ENCODE assay signal across 23 cellular contexts in the genomic region with DNA sequence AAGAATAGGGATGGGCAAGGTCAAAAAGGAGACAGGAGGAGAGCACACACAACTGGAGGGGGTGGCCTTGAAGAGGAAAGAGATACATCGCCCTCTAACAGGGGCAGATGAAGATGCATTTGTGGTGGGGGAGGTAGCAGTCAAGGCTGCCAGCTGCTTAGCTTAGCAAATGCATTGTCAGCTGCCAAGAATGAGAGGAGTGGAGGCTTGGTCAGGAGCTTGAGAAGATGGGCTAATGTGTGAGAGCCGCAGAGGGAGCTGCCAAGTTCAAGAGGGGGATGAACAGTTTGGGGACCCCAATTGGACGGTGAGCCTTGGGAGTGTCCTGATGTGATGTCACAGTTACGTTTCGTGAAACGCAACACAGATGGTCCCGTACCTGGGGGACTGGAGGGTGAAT.
DNase-seq lines count a peak whose midpoint lies in the region; ATAC-seq and TF ChIP-seq lines count a peak whose summit lies in the region.
"Had no signal": no experiment of that assay in that cellular context is flagged by ENCODE, and none has a peak within 500 bp of the region (broad histone marks: within the 10 kb centered on the region; RNA-seq: fewer than 3 reads in every experiment).

No MANE protein-coding gene starts in this region.

- no peak overlapping the region for H3K27ac ChIP-seq in MM.1S (ENCODE audit: low read length)
- H3K27ac ChIP-seq: BLaER1 treated with 17β-estradiol and CSF1 and Interleukin-3, amounts not matched to agents 10 nM and 100 nM; pancreas had no signal

- DNase-seq in NCI-H82 (lab: John Stamatoyannopoulos, UW) (peak; percentile 61), NCI-H82 treated with DMSO at 0.1 percent for 48 hours (lab: John Stamatoyannopoulos, UW; ENCODE audit: unreplicated experiment) (no peak), NCI-H446 treated with DMSO at 0.1 percent for 48 hours (lab: John Stamatoyannopoulos, UW) (peak; percentile 23), fibroblast of mammary gland (ENCODE audit: low read depth) (peak; percentile 28), MM.1S (no peak), ecto neural progenitor cell (ENCODE audit: low spot score) (no peak)
- DNase-seq: GDM1; glutamatergic neuron; KG1; mesenchymal stem cell; naive thymus-derived CD8-positive, alpha-beta T cell; NCI-H1092 treated with DMSO at 0.1 percent for 48 hours; NCI-H2029 treated with DMSO at 0.1 percent for 48 hours; NCI-H526 treated with DMSO at 0.1 percent for 48 hours; OCI-M1; pancreas; right cardiac atrium; SHP77; stimulated activated CD4-positive, alpha-beta T cell treated with anti-CD3 and anti-CD28 coated beads, Interleukin-15, amount 100 ng/mL, for 24 hours had no signal

- H3K9me3 ChIP-seq in MM.1S (replicated peaks; ENCODE audit: insufficient read depth, low read length): no peaks in the 10 kb centered on the region
- H3K9me3 ChIP-seq: BLaER1 treated with 17β-estradiol and CSF1 and Interleukin-3, amounts not matched to agents 10 nM and 100 nM; pancreas had no signal

- ATAC-seq in HG03521 (IDR thresholded peaks at IDR 0.05; ENCODE audit: unreplicated experiment): no peak
- ATAC-seq in GM21447 (IDR thresholded peaks at IDR 0.05; ENCODE audit: unreplicated experiment): no peak
- ATAC-seq: HCT116; naive thymus-derived CD8-positive, alpha-beta T cell; pancreas; right cardiac atrium had no signal

- no peaks in the 10 kb centered on the region for H3K36me3 ChIP-seq in MM.1S (replicated peaks; ENCODE audit: insufficient read depth, low read length)
- H3K36me3 ChIP-seq: BLaER1 treated with 17β-estradiol and CSF1 and Interleukin-3, amounts not matched to agents 10 nM and 100 nM; pancreas had no signal

- H3K9ac ChIP-seq in MM.1S (ENCODE audit: low read length): no peak overlapping the region
- H3K9ac ChIP-seq: BLaER1 treated with 17β-estradiol and CSF1 and Interleukin-3, amounts not matched to agents 10 nM and 100 nM had no signal

- no peaks in the 10 kb centered on the region for H3K27me3 ChIP-seq in MM.1S (replicated peaks; ENCODE audit: insufficient read depth, low read length)
- H3K27me3 ChIP-seq: BLaER1 treated with 17β-estradiol and CSF1 and Interleukin-3, amounts not matched to agents 10 nM and 100 nM; pancreas had no signal

- H3K4me2 ChIP-seq in MM.1S (ENCODE audit: low read depth, low read length): no peak overlapping the region
- H3K4me2 ChIP-seq: BLaER1 treated with 17β-estradiol and CSF1 and Interleukin-3, amounts not matched to agents 10 nM and 100 nM had no signal

- H3F3A ChIP-seq in MM.1S (ENCODE audit: insufficient read depth, low read length): no peaks in the 10 kb centered on the region

- H3K4me1 ChIP-seq in MM.1S (ENCODE audit: low read length): no peaks in the 10 kb centered on the region
- H3K4me1 ChIP-seq: BLaER1 treated with 17β-estradiol and CSF1 and Interleukin-3, amounts not matched to agents 10 nM and 100 nM; pancreas had no signal

- H3K4me3 ChIP-seq in fibroblast of mammary gland (ENCODE audit: control insufficient read depth, low read depth, low read length) (no peak overlapping the region), MM.1S (ENCODE audit: low read length) (no peak overlapping the region)
- H3K4me3 ChIP-seq: BLaER1 treated with 17β-estradiol and CSF1 and Interleukin-3, amounts not matched to agents 10 nM and 100 nM; pancreas had no signal

- H3K9me2 ChIP-seq in MM.1S (replicated peaks; ENCODE audit: insufficient read depth, low read length): no peaks in the 10 kb centered on the region

- no peak overlapping the region for H2AFZ ChIP-seq in MM.1S (ENCODE audit: low read length)

- no peaks in the 10 kb centered on the region for H4K20me1 ChIP-seq in MM.1S (ENCODE audit: insufficient read depth, low read length)
- H4K20me1 ChIP-seq: BLaER1 treated with 17β-estradiol and CSF1 and Interleukin-3, amounts not matched to agents 10 nM and 100 nM had no signal

- no peaks in the 10 kb centered on the region for H3K79me2 ChIP-seq in MM.1S (ENCODE audit: low read length)

- TF ChIP-seq CTCF in fibroblast of mammary gland (conservative IDR thresholded peaks at IDR 0.05; ENCODE audit: control insufficient read depth, insufficient read depth, low read depth, low read length) (no peak), MM.1S (IDR thresholded peaks at IDR 0.05; ENCODE audit: low read length) (no peak)

Comparison
In these comparisons a context has a peak if more than half of its experiments do, and no peak if none do; other contexts are left out.
1. DNase-seq: peak in NCI-H82 (single experiment), NCI-H446 treated with DMSO at 0.1 percent for 48 hours (single experiment) and fibroblast of mammary gland (single experiment); none in NCI-H82 treated with DMSO at 0.1 percent for 48 hours (single experiment), MM.1S (single experiment) and ecto neural progenitor cell (single experiment).